Comparison of ENCODE assay signal across 19 cellular contexts in the genomic region with DNA sequence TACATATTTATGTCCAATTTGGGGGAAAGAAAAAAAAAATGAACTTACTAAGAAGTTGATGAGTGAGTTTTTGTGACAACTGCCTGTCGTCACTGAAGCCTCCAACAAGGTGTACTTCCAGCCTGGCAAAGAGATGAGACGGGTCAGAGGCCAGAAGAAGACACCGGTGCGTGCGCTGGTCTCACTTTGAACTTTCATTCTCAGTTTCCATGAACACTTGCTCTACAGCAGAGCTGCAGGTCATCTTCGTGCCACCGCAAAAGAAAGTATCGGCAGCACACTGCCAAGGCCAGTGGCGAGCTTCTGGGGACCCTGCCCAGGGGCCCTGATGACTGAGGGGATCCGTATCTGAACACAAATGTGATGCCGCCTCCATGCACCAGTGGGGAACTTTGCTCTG.
"Had no signal": no experiment of that assay in that cellular context is flagged by ENCODE, and none has a peak within 500 bp of the region (broad histone marks: within the 10 kb centered on the region; RNA-seq: fewer than 3 reads in every experiment).

No MANE protein-coding gene starts in this region.

- H3K4me3 ChIP-seq: hepatocyte, right atrium auricular region, sigmoid colon, skin epidermis, tibial nerve had no signal

- H3K27ac ChIP-seq: foreskin keratinocyte, hepatocyte, right atrium auricular region, sigmoid colon, skin epidermis, tibial nerve had no signal

- DNase-seq: cerebellar nuclear complex; erythroblast; foreskin keratinocyte; kidney; left cardiac atrium; left ventricle myocardium superior; mammary epithelial cell; naive thymus-derived CD8-positive, alpha-beta T cell; sigmoid colon; stimulated activated CD4-positive, alpha-beta T cell treated with anti-CD3 and anti-CD28 coated beads, Interleukin-2, amount 100 ng/mL, for 24 hours; stimulated activated CD4-positive, alpha-beta T cell treated with anti-CD3 and anti-CD28 coated beads, Interleukin-4, amount 100 ng/mL, for 4 hours; stimulated activated naive CD4-positive, alpha-beta T cell treated with Interleukin-2 at 50 U/mL for 16 hours had no signal

- H3K27me3 ChIP-seq: foreskin keratinocyte, hepatocyte, right atrium auricular region, sigmoid colon, tibial nerve had no signal

- H3K27me3 Mint-ChIP-seq: dendritic cell treated with granulocyte-macrophage colony-stimulating factor and Interleukin-4, amounts not matched to agents 40 ng/mL and 50 ng/mL, for 4 days; naive thymus-derived CD8-positive, alpha-beta T cell had no signal

- H3K4me3 Mint-ChIP-seq: dendritic cell treated with granulocyte-macrophage colony-stimulating factor and Interleukin-4, amounts not matched to agents 40 ng/mL and 50 ng/mL, for 4 days; naive thymus-derived CD8-positive, alpha-beta T cell had no signal

- H2AFZ ChIP-seq: hepatocyte had no signal

- ATAC-seq: left cardiac atrium; left ventricle myocardium superior; naive thymus-derived CD8-positive, alpha-beta T cell had no signal

- H3K4me1 ChIP-seq: foreskin keratinocyte had no signal

- H3K4me2 ChIP-seq: hepatocyte had no signal

- H3K79me2 ChIP-seq: hepatocyte had no signal

- FAIRE-seq: colon, endothelial cell of umbilical vein, kidney had no signal

- H3K27ac Mint-ChIP-seq: dendritic cell treated with granulocyte-macrophage colony-stimulating factor and Interleukin-4, amounts not matched to agents 40 ng/mL and 50 ng/mL, for 4 days had no signal

- H3K9me3 Mint-ChIP-seq: dendritic cell treated with granulocyte-macrophage colony-stimulating factor and Interleukin-4, amounts not matched to agents 40 ng/mL and 50 ng/mL, for 4 days; naive thymus-derived CD8-positive, alpha-beta T cell had no signal

- H3K9me3 ChIP-seq: right atrium auricular region, sigmoid colon, tibial nerve had no signal
